ENCODE assay signal across 8 cellular contexts in the genomic region with DNA sequence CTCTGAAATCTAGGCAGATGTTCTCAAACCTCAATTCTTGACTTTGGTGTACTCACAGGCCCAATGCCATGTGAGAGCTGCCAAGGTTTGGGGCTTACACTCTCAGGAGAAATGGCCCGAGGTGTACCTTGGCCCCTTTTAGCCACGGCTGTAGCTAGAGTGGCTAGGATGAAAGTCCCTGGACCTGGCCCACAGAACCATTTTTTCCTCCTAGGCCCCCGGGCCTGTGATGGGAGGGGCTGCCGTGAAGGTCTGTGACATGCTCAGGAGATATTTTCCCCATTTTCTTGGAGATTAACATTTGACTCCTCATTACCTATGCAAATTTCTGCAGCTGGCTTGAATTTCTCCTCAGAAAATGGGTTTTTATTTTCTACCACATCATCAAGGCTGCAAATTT.
"Had no signal": no experiment of that assay in that cellular context is flagged by ENCODE, and none has a peak within 500 bp of the region (broad histone marks: within the 10 kb centered on the region; RNA-seq: fewer than 3 reads in every experiment).

No MANE protein-coding gene starts in this region.

- H3K4me2 ChIP-seq: KMS-11 had no signal

- H3K4me1 ChIP-seq: HAP-1 had no signal

- H3K4me3 ChIP-seq: HAP-1 had no signal

- ATAC-seq: HCT116 had no signal

- DNase-seq: GOT3, H7, IMR-90, KBM-7 had no signal

- FAIRE-seq: HTR-8/SVneo had no signal

- H3K27ac ChIP-seq: KMS-11 had no signal

- H3K9ac ChIP-seq: KMS-11 had no signal

- H3K36me3 ChIP-seq: HAP-1 had no signal
